Comparison of ENCODE assay signal across 2 cellular contexts in the genomic region with DNA sequence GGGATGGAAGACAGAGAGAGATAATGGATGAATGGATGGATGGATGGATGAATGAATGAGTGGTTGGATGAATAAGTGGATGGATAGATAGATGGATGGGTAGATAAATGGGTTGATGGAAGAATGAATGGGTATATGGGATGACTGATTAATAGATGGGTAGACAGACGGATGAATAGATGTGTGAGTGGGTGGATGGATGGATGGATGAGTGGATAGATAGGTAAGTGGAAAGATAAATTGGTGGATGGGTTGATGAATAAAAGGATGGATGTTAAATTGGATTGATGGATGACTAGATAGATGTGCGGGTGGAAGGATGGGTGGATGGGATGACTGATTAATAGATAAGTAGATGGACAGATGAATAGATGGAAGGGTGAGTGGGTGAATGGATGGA.
TF ChIP-seq lines count a peak whose summit lies in the region.

No MANE protein-coding gene starts in this region.

TF ChIP-seq in H1, 55 proteins besides CTCF, POLR2A, EP300 and RAD21:
- TF ChIP-seq GTF2F1 (IDR thresholded peaks at IDR 0.05; ENCODE audit: borderline replicate concordance, low read depth, low read length) (no peak), SP1 (IDR thresholded peaks at IDR 0.05; ENCODE audit: low read depth, low read length) (no peak), KDM4A (IDR thresholded peaks at IDR 0.05; ENCODE audit: low read depth, low read length, severe bottlenecking) (no peak), SIX5 (IDR thresholded peaks at IDR 0.05; ENCODE audit: low read depth, low read length) (no peak), MAFK (IDR thresholded peaks at IDR 0.05; ENCODE audit: low read depth, low read length) (no peak), JUN (IDR thresholded peaks at IDR 0.05; ENCODE audit: low read depth, low read length) (no peak), GABPA (IDR thresholded peaks at IDR 0.05; ENCODE audit: borderline replicate concordance, insufficient read depth, low read length) (no peak), SP2 (IDR thresholded peaks at IDR 0.05; ENCODE audit: low read length) (no peak), E2F6 (IDR thresholded peaks at IDR 0.05) (no peak), HDAC6 (IDR thresholded peaks at IDR 0.05; ENCODE audit: low read depth, low read length) (no peak), NANOG (IDR thresholded peaks at IDR 0.05; ENCODE audit: insufficient read depth, low read depth, low read length, poor library complexity, severe bottlenecking) (no peak), SAP30 (IDR thresholded peaks at IDR 0.05; ENCODE audit: insufficient read depth, insufficient replicate concordance, low read length) (no peak)
- TF ChIP-seq, protein P1, sequence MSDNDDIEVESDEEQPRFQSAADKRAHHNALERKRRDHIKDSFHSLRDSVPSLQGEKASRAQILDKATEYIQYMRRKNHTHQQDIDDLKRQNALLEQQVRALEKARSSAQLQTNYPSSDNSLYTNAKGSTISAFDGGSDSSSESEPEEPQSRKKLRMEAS (IDR thresholded peaks at IDR 0.05): no peak

TF ChIP-seq in HepG2, 621 proteins besides CTCF, POLR2A, EP300 and RAD21:
- TF ChIP-seq, protein P2, sequence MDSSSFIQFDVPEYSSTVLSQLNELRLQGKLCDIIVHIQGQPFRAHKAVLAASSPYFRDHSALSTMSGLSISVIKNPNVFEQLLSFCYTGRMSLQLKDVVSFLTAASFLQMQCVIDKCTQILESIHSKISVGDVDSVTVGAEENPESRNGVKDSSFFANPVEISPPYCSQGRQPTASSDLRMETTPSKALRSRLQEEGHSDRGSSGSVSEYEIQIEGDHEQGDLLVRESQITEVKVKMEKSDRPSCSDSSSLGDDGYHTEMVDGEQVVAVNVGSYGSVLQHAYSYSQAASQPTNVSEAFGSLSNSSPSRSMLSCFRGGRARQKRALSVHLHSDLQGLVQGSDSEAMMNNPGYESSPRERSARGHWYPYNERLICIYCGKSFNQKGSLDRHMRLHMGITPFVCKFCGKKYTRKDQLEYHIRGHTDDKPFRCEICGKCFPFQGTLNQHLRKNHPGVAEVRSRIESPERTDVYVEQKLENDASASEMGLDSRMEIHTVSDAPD (CRISPR knock-in tag; IDR thresholded peaks at IDR 0.05): no peak
- TF ChIP-seq, protein P3, sequence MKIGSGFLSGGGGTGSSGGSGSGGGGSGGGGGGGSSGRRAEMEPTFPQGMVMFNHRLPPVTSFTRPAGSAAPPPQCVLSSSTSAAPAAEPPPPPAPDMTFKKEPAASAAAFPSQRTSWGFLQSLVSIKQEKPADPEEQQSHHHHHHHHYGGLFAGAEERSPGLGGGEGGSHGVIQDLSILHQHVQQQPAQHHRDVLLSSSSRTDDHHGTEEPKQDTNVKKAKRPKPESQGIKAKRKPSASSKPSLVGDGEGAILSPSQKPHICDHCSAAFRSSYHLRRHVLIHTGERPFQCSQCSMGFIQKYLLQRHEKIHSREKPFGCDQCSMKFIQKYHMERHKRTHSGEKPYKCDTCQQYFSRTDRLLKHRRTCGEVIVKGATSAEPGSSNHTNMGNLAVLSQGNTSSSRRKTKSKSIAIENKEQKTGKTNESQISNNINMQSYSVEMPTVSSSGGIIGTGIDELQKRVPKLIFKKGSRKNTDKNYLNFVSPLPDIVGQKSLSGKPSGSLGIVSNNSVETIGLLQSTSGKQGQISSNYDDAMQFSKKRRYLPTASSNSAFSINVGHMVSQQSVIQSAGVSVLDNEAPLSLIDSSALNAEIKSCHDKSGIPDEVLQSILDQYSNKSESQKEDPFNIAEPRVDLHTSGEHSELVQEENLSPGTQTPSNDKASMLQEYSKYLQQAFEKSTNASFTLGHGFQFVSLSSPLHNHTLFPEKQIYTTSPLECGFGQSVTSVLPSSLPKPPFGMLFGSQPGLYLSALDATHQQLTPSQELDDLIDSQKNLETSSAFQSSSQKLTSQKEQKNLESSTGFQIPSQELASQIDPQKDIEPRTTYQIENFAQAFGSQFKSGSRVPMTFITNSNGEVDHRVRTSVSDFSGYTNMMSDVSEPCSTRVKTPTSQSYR (CRISPR knock-in tag; IDR thresholded peaks at IDR 0.05; ENCODE audit: borderline replicate concordance): no peak
- no peak for TF ChIP-seq ZMAT3 (CRISPR knock-in tag; conservative IDR thresholded peaks at IDR 0.05)
- TF ChIP-seq THYN1 (CRISPR knock-in tag; IDR thresholded peaks at IDR 0.05; ENCODE audit: borderline replicate concordance, low read depth): no peak
- TF ChIP-seq ZNF710 (CRISPR knock-in tag; IDR thresholded peaks at IDR 0.05; ENCODE audit: borderline replicate concordance): no peak
- TF ChIP-seq ZNF160 (CRISPR knock-in tag; IDR thresholded peaks at IDR 0.05): no peak
- no peak for TF ChIP-seq KLF6 (CRISPR knock-in tag; IDR thresholded peaks at IDR 0.05)
- TF ChIP-seq, protein P4, sequence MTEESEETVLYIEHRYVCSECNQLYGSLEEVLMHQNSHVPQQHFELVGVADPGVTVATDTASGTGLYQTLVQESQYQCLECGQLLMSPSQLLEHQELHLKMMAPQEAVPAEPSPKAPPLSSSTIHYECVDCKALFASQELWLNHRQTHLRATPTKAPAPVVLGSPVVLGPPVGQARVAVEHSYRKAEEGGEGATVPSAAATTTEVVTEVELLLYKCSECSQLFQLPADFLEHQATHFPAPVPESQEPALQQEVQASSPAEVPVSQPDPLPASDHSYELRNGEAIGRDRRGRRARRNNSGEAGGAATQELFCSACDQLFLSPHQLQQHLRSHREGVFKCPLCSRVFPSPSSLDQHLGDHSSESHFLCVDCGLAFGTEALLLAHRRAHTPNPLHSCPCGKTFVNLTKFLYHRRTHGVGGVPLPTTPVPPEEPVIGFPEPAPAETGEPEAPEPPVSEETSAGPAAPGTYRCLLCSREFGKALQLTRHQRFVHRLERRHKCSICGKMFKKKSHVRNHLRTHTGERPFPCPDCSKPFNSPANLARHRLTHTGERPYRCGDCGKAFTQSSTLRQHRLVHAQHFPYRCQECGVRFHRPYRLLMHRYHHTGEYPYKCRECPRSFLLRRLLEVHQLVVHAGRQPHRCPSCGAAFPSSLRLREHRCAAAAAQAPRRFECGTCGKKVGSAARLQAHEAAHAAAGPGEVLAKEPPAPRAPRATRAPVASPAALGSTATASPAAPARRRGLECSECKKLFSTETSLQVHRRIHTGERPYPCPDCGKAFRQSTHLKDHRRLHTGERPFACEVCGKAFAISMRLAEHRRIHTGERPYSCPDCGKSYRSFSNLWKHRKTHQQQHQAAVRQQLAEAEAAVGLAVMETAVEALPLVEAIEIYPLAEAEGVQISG (CRISPR knock-in tag; IDR thresholded peaks at IDR 0.05): no peak
- no peak for TF ChIP-seq ZMYM3 (CRISPR knock-in tag; IDR thresholded peaks at IDR 0.05)
- TF ChIP-seq GTF3A (CRISPR knock-in tag; conservative IDR thresholded peaks at IDR 0.05): no peak
- TF ChIP-seq, protein P5, sequence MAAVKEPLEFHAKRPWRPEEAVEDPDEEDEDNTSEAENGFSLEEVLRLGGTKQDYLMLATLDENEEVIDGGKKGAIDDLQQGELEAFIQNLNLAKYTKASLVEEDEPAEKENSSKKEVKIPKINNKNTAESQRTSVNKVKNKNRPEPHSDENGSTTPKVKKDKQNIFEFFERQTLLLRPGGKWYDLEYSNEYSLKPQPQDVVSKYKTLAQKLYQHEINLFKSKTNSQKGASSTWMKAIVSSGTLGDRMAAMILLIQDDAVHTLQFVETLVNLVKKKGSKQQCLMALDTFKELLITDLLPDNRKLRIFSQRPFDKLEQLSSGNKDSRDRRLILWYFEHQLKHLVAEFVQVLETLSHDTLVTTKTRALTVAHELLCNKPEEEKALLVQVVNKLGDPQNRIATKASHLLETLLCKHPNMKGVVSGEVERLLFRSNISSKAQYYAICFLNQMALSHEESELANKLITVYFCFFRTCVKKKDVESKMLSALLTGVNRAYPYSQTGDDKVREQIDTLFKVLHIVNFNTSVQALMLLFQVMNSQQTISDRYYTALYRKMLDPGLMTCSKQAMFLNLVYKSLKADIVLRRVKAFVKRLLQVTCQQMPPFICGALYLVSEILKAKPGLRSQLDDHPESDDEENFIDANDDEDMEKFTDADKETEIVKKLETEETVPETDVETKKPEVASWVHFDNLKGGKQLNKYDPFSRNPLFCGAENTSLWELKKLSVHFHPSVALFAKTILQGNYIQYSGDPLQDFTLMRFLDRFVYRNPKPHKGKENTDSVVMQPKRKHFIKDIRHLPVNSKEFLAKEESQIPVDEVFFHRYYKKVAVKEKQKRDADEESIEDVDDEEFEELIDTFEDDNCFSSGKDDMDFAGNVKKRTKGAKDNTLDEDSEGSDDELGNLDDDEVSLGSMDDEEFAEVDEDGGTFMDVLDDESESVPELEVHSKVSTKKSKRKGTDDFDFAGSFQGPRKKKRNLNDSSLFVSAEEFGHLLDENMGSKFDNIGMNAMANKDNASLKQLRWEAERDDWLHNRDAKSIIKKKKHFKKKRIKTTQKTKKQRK (IDR thresholded peaks at IDR 0.05; ENCODE audit: low read length): no peak
- TF ChIP-seq, protein P6, sequence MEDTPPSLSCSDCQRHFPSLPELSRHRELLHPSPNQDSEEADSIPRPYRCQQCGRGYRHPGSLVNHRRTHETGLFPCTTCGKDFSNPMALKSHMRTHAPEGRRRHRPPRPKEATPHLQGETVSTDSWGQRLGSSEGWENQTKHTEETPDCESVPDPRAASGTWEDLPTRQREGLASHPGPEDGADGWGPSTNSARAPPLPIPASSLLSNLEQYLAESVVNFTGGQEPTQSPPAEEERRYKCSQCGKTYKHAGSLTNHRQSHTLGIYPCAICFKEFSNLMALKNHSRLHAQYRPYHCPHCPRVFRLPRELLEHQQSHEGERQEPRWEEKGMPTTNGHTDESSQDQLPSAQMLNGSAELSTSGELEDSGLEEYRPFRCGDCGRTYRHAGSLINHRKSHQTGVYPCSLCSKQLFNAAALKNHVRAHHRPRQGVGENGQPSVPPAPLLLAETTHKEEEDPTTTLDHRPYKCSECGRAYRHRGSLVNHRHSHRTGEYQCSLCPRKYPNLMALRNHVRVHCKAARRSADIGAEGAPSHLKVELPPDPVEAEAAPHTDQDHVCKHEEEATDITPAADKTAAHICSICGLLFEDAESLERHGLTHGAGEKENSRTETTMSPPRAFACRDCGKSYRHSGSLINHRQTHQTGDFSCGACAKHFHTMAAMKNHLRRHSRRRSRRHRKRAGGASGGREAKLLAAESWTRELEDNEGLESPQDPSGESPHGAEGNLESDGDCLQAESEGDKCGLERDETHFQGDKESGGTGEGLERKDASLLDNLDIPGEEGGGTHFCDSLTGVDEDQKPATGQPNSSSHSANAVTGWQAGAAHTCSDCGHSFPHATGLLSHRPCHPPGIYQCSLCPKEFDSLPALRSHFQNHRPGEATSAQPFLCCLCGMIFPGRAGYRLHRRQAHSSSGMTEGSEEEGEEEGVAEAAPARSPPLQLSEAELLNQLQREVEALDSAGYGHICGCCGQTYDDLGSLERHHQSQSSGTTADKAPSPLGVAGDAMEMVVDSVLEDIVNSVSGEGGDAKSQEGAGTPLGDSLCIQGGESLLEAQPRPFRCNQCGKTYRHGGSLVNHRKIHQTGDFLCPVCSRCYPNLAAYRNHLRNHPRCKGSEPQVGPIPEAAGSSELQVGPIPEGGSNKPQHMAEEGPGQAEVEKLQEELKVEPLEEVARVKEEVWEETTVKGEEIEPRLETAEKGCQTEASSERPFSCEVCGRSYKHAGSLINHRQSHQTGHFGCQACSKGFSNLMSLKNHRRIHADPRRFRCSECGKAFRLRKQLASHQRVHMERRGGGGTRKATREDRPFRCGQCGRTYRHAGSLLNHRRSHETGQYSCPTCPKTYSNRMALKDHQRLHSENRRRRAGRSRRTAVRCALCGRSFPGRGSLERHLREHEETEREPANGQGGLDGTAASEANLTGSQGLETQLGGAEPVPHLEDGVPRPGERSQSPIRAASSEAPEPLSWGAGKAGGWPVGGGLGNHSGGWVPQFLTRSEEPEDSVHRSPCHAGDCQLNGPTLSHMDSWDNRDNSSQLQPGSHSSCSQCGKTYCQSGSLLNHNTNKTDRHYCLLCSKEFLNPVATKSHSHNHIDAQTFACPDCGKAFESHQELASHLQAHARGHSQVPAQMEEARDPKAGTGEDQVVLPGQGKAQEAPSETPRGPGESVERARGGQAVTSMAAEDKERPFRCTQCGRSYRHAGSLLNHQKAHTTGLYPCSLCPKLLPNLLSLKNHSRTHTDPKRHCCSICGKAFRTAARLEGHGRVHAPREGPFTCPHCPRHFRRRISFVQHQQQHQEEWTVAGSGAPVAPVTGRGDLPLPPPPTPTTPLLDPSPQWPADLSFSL (CRISPR knock-in tag; IDR thresholded peaks at IDR 0.05): no peak
- no peak for TF ChIP-seq ZNF737 (CRISPR knock-in tag; IDR thresholded peaks at IDR 0.05; ENCODE audit: borderline replicate concordance)
- no peak for TF ChIP-seq ZNF136 (CRISPR knock-in tag; IDR thresholded peaks at IDR 0.05; ENCODE audit: low read depth)
- TF ChIP-seq SMARCE1 (IDR thresholded peaks at IDR 0.05; ENCODE audit: borderline replicate concordance): no peak
- TF ChIP-seq KMT2A (CRISPR knock-in tag; IDR thresholded peaks at IDR 0.05): no peak
- no peak for TF ChIP-seq ZBTB20 (CRISPR knock-in tag; IDR thresholded peaks at IDR 0.05; ENCODE audit: borderline replicate concordance, low read depth)
- TF ChIP-seq, protein P7, sequence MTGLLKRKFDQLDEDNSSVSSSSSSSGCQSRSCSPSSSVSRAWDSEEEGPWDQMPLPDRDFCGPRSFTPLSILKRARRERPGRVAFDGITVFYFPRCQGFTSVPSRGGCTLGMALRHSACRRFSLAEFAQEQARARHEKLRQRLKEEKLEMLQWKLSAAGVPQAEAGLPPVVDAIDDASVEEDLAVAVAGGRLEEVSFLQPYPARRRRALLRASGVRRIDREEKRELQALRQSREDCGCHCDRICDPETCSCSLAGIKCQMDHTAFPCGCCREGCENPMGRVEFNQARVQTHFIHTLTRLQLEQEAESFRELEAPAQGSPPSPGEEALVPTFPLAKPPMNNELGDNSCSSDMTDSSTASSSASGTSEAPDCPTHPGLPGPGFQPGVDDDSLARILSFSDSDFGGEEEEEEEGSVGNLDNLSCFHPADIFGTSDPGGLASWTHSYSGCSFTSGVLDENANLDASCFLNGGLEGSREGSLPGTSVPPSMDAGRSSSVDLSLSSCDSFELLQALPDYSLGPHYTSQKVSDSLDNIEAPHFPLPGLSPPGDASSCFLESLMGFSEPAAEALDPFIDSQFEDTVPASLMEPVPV (CRISPR knock-in tag; IDR thresholded peaks at IDR 0.05): no peak
- TF ChIP-seq ZFP62 (CRISPR knock-in tag; IDR thresholded peaks at IDR 0.05): no peak
- no peak for TF ChIP-seq ZNF839 (CRISPR knock-in tag; IDR thresholded peaks at IDR 0.05; ENCODE audit: borderline replicate concordance)
